In the genomic region with DNA sequence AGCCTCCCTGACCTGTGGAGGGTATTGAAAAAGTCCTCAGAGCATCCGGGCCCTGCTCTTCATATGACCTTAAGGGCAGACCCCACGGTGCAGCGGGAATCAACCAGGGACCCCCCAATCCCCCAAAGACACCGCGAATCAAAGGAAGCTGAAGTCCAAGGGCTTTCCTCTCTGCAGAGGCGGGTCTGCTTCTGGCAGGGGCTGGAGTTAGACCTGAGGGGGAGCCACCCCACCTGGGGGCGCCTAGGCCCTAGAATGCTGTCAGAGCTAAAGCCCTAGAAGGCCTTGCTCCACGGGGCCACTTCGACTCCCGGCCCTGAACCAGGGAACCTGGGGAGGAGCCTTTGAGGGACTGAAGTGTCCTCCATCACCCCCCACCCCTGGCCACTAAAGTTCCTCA, we compare ENCODE assay signal across 17 cellular contexts. TPM values are rescaled to one million over a fixed set of nuclear protein-coding genes. Genes with fewer than 3 reads are reported as not detected.
A peak's percentile ranks its signal among the peaks of the same experiment; 100 is the strongest.
DNase-seq lines count a peak whose midpoint lies in the region; ATAC-seq and TF ChIP-seq lines count a peak whose summit lies in the region.
"Had no signal": no experiment of that assay in that cellular context is flagged by ENCODE, and none has a peak within 500 bp of the region (broad histone marks: within the 10 kb centered on the region; RNA-seq: fewer than 3 reads in every experiment).

No MANE protein-coding gene starts in this region.

- H3K9me3 Mint-ChIP-seq in CD8-positive, alpha-beta memory T cell: no peaks in the 10 kb centered on the region
- no peaks in the 10 kb centered on the region for H3K9me3 Mint-ChIP-seq in activated CD8-positive, alpha-beta T cell treated with anti-CD3 and anti-CD28 coated beads, Interleukin-2, amount 10 ng/mL, durations not matched to agents 7 days and 5 days (ENCODE audit: insufficient read depth)
- peaks cover 0 to 1% (median 0%) of the 10 kb centered on the region in 7 donors for H3K9me3 Mint-ChIP-seq in naive B cell

- H3K36me3 Mint-ChIP-seq in CD8-positive, alpha-beta memory T cell: no peaks in the 10 kb centered on the region
- H3K36me3 Mint-ChIP-seq in activated CD8-positive, alpha-beta T cell treated with anti-CD3 and anti-CD28 coated beads, Interleukin-2, amount 10 ng/mL, durations not matched to agents 7 days and 5 days (ENCODE audit: low read depth): no peaks in the 10 kb centered on the region
- H3K36me3 Mint-ChIP-seq in naive B cell: no peaks in the 10 kb centered on the region

- no peaks in the 10 kb centered on the region for H3K9me3 ChIP-seq in CD8-positive, alpha-beta memory T cell (ENCODE audit: low read length)
- no peaks in the 10 kb centered on the region for H3K9me3 ChIP-seq in skeletal muscle tissue (ENCODE audit: control insufficient read depth in 3 of 3, low read length in 3 of 3)
- H3K9me3 ChIP-seq in BE2C: no peaks in the 10 kb centered on the region

- no peak for TF ChIP-seq CTCF in BE2C (IDR thresholded peaks at IDR 0.05; ENCODE audit: low read depth, low read length)

- no peak overlapping the region for H3K27ac ChIP-seq in CD8-positive, alpha-beta memory T cell (ENCODE audit: low read depth, low read length)
- H3K27ac ChIP-seq in skeletal muscle tissue (ENCODE audit: low read depth, low read length): peak overlapping the region; percentile 12

- CTCF ChIA-PET in CD8-positive, alpha-beta memory T cell (lab: Charles Lee): interaction anchor here (4.0 kb wide), 1 partner anchor 34 kb away, joined by 31 read pairs; no protein-coding TSS in a partner anchor
- CTCF ChIA-PET in activated CD8-positive, alpha-beta T cell treated with anti-CD3 and anti-CD28 coated beads, Interleukin-2, amount 10 ng/mL, durations not matched to agents 7 days and 5 days (lab: Charles Lee): interaction anchor here (1.3 to 5.2 kb wide), 2 partner anchors 34 to 532 kb away, joined by 4 to 38 read pairs; no protein-coding TSS in a partner anchor

- H3K36me3 ChIP-seq in CD8-positive, alpha-beta memory T cell (ENCODE audit: insufficient read depth, low read length): no peaks in the 10 kb centered on the region
- H3K36me3 ChIP-seq in skeletal muscle tissue (ENCODE audit: control insufficient read depth in 3 of 3, insufficient read depth in 3 of 3, low read length in 3 of 3) (no peaks in the 10 kb centered on the region), BE2C (no peaks in the 10 kb centered on the region)

- no peaks in the 10 kb centered on the region for H3K27me3 ChIP-seq in CD8-positive, alpha-beta memory T cell (ENCODE audit: insufficient read depth, low read length, poor library complexity, severe bottlenecking)
- H3K27me3 ChIP-seq in skeletal muscle tissue (ENCODE audit: control insufficient read depth in 3 of 3, insufficient read depth in 3 of 3, low read length in 3 of 3) (peaks cover 0 to 6% (median 0%) of the 10 kb centered on the region in 3 donors), BE2C (no peaks in the 10 kb centered on the region)

- H3K27me3 Mint-ChIP-seq in CD8-positive, alpha-beta memory T cell: peaks cover 0 to 4% of the 10 kb centered on the region in 2 donors
- H3K27me3 Mint-ChIP-seq in activated CD8-positive, alpha-beta T cell treated with anti-CD3 and anti-CD28 coated beads, Interleukin-2, amount 10 ng/mL, durations not matched to agents 7 days and 5 days (ENCODE audit: low read depth): peaks cover 4% of the 10 kb centered on the region
- peaks cover 0 to 6% (median 6%) of the 10 kb centered on the region in 3 donors for H3K27me3 Mint-ChIP-seq in naive B cell

- H3K27ac Mint-ChIP-seq in CD8-positive, alpha-beta memory T cell: peak overlapping the region in 1 of 8 donors; percentile 30
- H3K27ac Mint-ChIP-seq in activated CD8-positive, alpha-beta T cell treated with anti-CD3 and anti-CD28 coated beads, Interleukin-2, amount 10 ng/mL, durations not matched to agents 7 days and 5 days: peak overlapping the region; percentile 49
- H3K27ac Mint-ChIP-seq in naive B cell: peak overlapping the region in 1 of 6 donors; percentile 71

- H3K9ac ChIP-seq in skeletal muscle tissue (ENCODE audit: low read depth in 1 of 3, low read length in 3 of 3): no peak overlapping the region

- POLR2A ChIA-PET in CD8-positive, alpha-beta memory T cell (lab: Charles Lee): no interaction called here
- POLR2A ChIA-PET in activated CD8-positive, alpha-beta T cell treated with anti-CD3 and anti-CD28 coated beads, Interleukin-2, amount 10 ng/mL, durations not matched to agents 7 days and 5 days (lab: Charles Lee): no interaction called here

- no peak for ATAC-seq in activated CD8-positive, alpha-beta T cell treated with anti-CD3 and anti-CD28 coated beads, Interleukin-2, amount 10 ng/mL, durations not matched to agents 7 days and 5 days
- ATAC-seq in naive B cell (ENCODE audit: low read depth in 2 of 2) (no peak), HG03175 (IDR thresholded peaks at IDR 0.05; ENCODE audit: unreplicated experiment) (no peak)

- H3K4me3 Mint-ChIP-seq in CD8-positive, alpha-beta memory T cell: peak overlapping the region in 4 of 7 donors; percentile 32 to 62 (median 44)
- no peak overlapping the region for H3K4me3 Mint-ChIP-seq in activated CD8-positive, alpha-beta T cell treated with anti-CD3 and anti-CD28 coated beads, Interleukin-2, amount 10 ng/mL, durations not matched to agents 7 days and 5 days
- peak overlapping the region in 6 of 8 donors; percentile 26 to 80 (median 54) for H3K4me3 Mint-ChIP-seq in naive B cell

- no peak for DNase-seq in CD8-positive, alpha-beta memory T cell
- no peak for DNase-seq in activated CD8-positive, alpha-beta T cell treated with anti-CD3 and anti-CD28 coated beads, Interleukin-2, amount 10 ng/mL, durations not matched to agents 7 days and 5 days
- DNase-seq in naive B cell: no peak
- no peak for DNase-seq in Kasumi-1 (lab: John Stamatoyannopoulos, UW)
- DNase-seq in BE2C: no peak
- no peak for DNase-seq in NCI-H1105 treated with DMSO at 0.1 percent for 48 hours (lab: John Stamatoyannopoulos, UW)
- DNase-seq: ACHN, DMS153, EL, NCI-H1436 treated with DMSO at 0.1 percent for 48 hours, NCI-H2081 treated with DMSO at 0.1 percent for 48 hours, NCI-H2227 treated with DMSO at 0.1 percent for 48 hours, NCI-H526, OCI-M1 had no signal

- no peak overlapping the region for H3K4me3 ChIP-seq in CD8-positive, alpha-beta memory T cell (ENCODE audit: low read length)
- H3K4me3 ChIP-seq in skeletal muscle tissue (ENCODE audit: low read length in 3 of 3) (no peak overlapping the region), BE2C (ENCODE audit: low read depth, low read length) (no peak overlapping the region)

- peaks cover 0 to 20% (median 15%) of the 10 kb centered on the region in 3 donors for H3K4me1 Mint-ChIP-seq in CD8-positive, alpha-beta memory T cell
- H3K4me1 Mint-ChIP-seq in activated CD8-positive, alpha-beta T cell treated with anti-CD3 and anti-CD28 coated beads, Interleukin-2, amount 10 ng/mL, durations not matched to agents 7 days and 5 days (ENCODE audit: low read depth): peaks cover 9% of the 10 kb centered on the region
- peaks cover 0 to 16% (median 7%) of the 10 kb centered on the region in 3 donors for H3K4me1 Mint-ChIP-seq in naive B cell

- peaks cover 16% of the 10 kb centered on the region for H3K4me1 ChIP-seq in CD8-positive, alpha-beta memory T cell (ENCODE audit: insufficient read depth, low read length)
- peaks cover 20 to 34% (median 27%) of the 10 kb centered on the region in 3 donors for H3K4me1 ChIP-seq in skeletal muscle tissue (ENCODE audit: control insufficient read depth in 3 of 3, insufficient read depth in 3 of 3, low read length in 3 of 3)
- peaks cover 26% of the 10 kb centered on the region for H3K4me1 ChIP-seq in BE2C

RNA-seq across cellular contexts. Expression of gene HAUS7, which starts 2.8 kb away (rescaled TPM):
- 10 to 100 TPM; 70.2 to 73.8 TPM for total RNA-seq in CD8-positive, alpha-beta memory T cell
- 29.9 TPM for polyA plus RNA-seq in CD8-positive, alpha-beta memory T cell
- 10 to 100 TPM; 56.6 to 57.7 TPM for total RNA-seq in activated CD8-positive, alpha-beta T cell treated with anti-CD3 and anti-CD28 coated beads, Interleukin-2, amount 10 ng/mL, durations not matched to agents 7 days and 5 days
- polyA plus RNA-seq in naive B cell (ENCODE audit: low read depth in 6 of 6): 10 to 100 TPM; 16.0 to 30.6 (median 19.3) TPM
- 11.0 TPM for total RNA-seq in skeletal muscle tissue
- 81.5 TPM for polyA plus RNA-seq in BE2C (2012; ENCODE audit: insufficient read depth, insufficient read length, low read depth)

RNA-seq across cellular contexts. Expression of gene BGN, which starts 21.7 kb away (rescaled TPM):
- total RNA-seq in CD8-positive, alpha-beta memory T cell: not detected
- not detected for polyA plus RNA-seq in CD8-positive, alpha-beta memory T cell
- total RNA-seq in activated CD8-positive, alpha-beta T cell treated with anti-CD3 and anti-CD28 coated beads, Interleukin-2, amount 10 ng/mL, durations not matched to agents 7 days and 5 days: not detected
- polyA plus RNA-seq in naive B cell (ENCODE audit: low read depth in 6 of 6): not detected
- 24.5 TPM for total RNA-seq in skeletal muscle tissue
- 54.0 TPM for polyA plus RNA-seq in BE2C (2012; ENCODE audit: insufficient read depth, insufficient read length, low read depth)
- total RNA-seq: SK-MEL-5 had no signal

RNA-seq across cellular contexts. Expression of gene TREX2, which starts 27.3 kb away (rescaled TPM):
- total RNA-seq in CD8-positive, alpha-beta memory T cell: 1 to 10 TPM; 1.9 to 2.3 TPM
- polyA plus RNA-seq in CD8-positive, alpha-beta memory T cell: 0.77 TPM
- 1 to 10 TPM; 3.6 to 3.8 TPM for total RNA-seq in activated CD8-positive, alpha-beta T cell treated with anti-CD3 and anti-CD28 coated beads, Interleukin-2, amount 10 ng/mL, durations not matched to agents 7 days and 5 days
- polyA plus RNA-seq in naive B cell (ENCODE audit: low read depth in 6 of 6): 1 to 10 TPM in 2 of 6 donors, under 1 TPM in 1, not detected in 3; 0.19 to 1.3 (median 1.3) TPM
- total RNA-seq in skeletal muscle tissue: 3.7 TPM
- polyA plus RNA-seq in BE2C (2012; ENCODE audit: insufficient read depth, insufficient read length, low read depth): 4.6 TPM

RNA-seq across cellular contexts. Expression of gene ATP2B3, which starts 44.3 kb away (rescaled TPM):
- total RNA-seq in CD8-positive, alpha-beta memory T cell: not detected
- not detected for polyA plus RNA-seq in CD8-positive, alpha-beta memory T cell
- not detected for total RNA-seq in activated CD8-positive, alpha-beta T cell treated with anti-CD3 and anti-CD28 coated beads, Interleukin-2, amount 10 ng/mL, durations not matched to agents 7 days and 5 days
- polyA plus RNA-seq in naive B cell (ENCODE audit: low read depth in 6 of 6): under 1 TPM in 1 of 6 donors, not detected in 5; 0.05 TPM
- 0.52 TPM for total RNA-seq in skeletal muscle tissue
- polyA plus RNA-seq in BE2C (2012; ENCODE audit: insufficient read depth, insufficient read length, low read depth): 13.1 TPM

Comparison
In these comparisons a context has a peak if more than half of its experiments do, and no peak if none do; other contexts are left out.
1. RNA of gene BGN, which starts 21.7 kb away (total RNA-seq): 24.5 TPM in skeletal muscle tissue (single experiment); not detected in CD8-positive, alpha-beta memory T cell and not detected in activated CD8-positive, alpha-beta T cell treated with anti-CD3 and anti-CD28 coated beads, Interleukin-2, amount 10 ng/mL, durations not matched to agents 7 days and 5 days; every median in the first group is over 10 times any median in the second.